In genomic region chr16:70572926-70573270, GRCh38 we compare ENCODE assay signal across 1 cellular context.
A peak's percentile ranks its signal among the peaks of the same experiment; 100 is the strongest.
TF ChIP-seq lines count a peak whose summit lies in the region.

No MANE protein-coding gene starts in this region.

TF ChIP-seq in HepG2, 621 proteins besides CTCF, POLR2A, EP300 and RAD21:
- peak; percentile 10 for TF ChIP-seq RBM22 (optimal IDR thresholded peaks at IDR 0.05; ENCODE audit: low read length)
- TF ChIP-seq PAF1 (CRISPR knock-in tag; IDR thresholded peaks at IDR 0.05): 0 out of 2 replicates have a peak, but pooled peaks have one; percentile 22
- no peak for TF ChIP-seq THAP8 (CRISPR knock-in tag; IDR thresholded peaks at IDR 0.05; ENCODE audit: borderline replicate concordance)
